1 cellular context compared by ENCODE assay signal in the genomic region with DNA sequence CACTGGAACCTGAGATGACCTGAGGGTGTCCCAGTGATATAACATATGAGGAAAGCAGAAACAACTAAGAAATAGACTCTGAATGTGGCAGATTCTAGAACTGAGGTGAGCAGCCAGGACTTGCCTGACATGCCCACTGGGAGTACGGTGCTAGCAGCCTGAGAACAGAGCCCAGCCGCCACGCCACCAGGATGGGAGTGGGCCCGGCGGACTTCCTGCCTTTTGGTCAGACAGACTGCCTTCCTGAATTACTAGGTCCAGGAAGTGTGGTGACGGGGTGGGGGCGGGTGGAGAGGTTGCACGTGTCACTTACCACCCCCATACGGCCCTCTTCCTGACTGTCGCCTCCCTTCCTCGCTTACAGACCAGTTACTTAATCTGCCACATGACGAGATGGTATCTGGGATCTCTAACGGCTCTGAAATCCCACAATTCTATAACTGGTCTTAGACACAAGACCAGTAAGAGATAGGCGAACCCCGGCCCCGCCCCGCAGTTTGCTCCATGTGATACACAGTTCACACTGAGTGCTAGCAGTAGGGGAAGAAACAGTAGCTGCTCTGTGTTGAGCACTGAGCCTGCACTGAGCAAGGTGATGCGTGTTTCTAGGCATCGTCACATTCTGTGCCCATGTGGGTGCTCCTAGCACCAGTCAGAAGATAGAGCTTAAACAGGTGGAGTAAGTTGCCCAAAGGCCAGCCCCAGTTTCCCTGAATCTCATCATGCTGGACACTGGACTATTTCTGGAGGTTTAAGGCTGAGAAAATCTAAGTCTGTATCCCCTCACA.
TF ChIP-seq lines count a peak whose summit lies in the region.

No MANE protein-coding gene starts in this region.

TF ChIP-seq in K562, 482 proteins besides CTCF, POLR2A, EP300 and RAD21 (continued from another document and continues in another):
- TF ChIP-seq, protein P1, sequence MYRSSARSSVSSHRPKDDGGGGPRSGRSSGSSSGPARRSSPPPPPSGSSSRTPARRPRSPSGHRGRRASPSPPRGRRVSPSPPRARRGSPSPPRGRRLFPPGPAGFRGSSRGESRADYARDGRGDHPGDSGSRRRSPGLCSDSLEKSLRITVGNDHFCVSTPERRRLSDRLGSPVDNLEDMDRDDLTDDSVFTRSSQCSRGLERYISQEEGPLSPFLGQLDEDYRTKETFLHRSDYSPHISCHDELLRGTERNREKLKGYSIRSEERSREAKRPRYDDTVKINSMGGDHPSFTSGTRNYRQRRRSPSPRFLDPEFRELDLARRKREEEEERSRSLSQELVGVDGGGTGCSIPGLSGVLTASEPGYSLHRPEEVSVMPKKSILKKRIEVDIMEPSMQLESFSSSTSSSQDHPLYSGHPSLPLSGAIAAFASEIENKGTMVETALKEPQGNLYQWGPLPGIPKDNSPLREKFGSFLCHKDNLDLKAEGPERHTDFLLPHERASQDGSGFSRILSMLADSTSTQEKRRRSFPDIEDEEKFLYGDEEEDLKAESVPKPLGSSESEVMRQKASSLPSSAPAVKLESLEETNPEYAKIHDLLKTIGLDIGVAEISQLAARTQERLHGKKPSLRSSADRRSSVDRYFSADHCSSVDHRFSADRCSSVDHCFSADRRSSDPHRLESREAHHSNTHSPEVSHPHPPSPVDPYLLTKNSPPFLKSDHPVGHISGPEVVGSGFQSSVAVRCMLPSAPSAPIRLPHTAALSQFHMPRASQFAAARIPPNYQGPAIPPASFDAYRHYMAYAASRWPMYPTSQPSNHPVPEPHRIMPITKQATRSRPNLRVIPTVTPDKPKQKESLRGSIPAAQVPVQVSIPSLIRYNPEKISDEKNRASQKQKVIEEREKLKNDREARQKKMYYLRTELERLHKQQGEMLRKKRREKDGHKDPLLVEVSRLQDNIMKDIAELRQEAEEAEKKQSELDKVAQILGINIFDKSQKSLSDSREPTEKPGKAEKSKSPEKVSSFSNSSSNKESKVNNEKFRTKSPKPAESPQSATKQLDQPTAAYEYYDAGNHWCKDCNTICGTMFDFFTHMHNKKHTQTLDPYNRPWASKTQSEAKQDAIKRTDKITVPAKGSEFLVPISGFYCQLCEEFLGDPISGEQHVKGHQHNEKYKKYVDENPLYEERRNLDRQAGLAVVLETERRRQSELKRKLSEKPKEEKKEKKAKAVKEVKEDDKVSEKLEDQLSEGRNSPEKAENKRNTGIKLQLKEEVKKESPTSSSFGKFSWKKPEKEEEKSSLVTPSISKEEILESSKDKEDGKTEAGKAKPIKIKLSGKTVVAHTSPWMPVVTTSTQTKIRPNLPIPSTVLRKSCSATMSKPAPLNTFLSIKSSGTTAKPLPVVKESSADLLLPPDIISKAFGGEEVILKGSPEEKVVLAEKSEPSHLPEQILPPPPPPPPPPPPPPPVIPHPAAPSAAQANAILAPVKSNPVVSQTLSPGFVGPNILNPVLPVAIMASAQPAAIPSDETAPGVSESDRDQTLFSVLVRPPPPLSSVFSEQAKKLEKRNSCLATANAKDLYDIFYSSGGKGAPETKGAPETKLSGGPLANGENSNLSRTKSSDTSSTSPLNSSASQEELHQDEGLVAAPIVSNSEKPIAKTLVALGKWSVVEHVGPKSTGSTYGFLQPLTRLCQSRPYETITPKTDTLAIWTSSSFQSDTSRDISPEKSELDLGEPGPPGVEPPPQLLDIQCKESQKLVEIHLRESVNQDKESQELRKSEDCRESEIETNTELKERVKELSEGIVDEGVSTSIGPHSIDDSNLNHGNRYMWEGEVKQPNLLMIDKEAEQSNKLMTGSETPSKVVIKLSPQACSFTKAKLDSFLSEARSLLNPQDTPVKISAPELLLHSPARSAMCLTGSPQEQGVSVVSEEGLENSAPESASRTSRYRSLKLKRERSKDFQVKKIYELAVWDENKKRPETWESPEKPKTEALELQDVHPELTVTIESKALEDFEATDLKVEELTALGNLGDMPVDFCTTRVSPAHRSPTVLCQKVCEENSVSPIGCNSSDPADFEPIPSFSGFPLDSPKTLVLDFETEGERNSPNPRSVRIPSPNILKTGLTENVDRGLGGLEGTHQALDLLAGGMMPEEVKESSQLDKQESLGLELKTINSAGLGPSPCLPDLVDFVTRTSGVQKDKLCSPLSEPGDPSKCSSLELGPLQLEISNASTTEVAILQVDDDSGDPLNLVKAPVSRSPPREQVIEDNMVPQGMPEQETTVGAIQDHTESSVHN (IDR thresholded peaks at IDR 0.05; ENCODE audit: borderline replicate concordance in 1 of 2, low read depth in 1 of 2): peak in 1 of 2 experiments; percentile 97; a peak in 2 of 4 replicates
- TF ChIP-seq PHTF2 (CRISPR knock-in tag; IDR thresholded peaks at IDR 0.05) (peak; percentile 54; the same call in 1 of the 2 replicates), ZFX (CRISPR knock-in tag; IDR thresholded peaks at IDR 0.05) (peak; percentile 42), ZFPM2 (CRISPR knock-in tag; IDR thresholded peaks at IDR 0.05) (no peak), ZNF282 (CRISPR knock-in tag; IDR thresholded peaks at IDR 0.05) (no peak), EP400 (IDR thresholded peaks at IDR 0.05) (peak; percentile 98), DIDO1 (tag; IDR thresholded peaks at IDR 0.05; ENCODE audit: low read depth) (no peak), ILF3 (IDR thresholded peaks at IDR 0.05; ENCODE audit: borderline replicate concordance) (no peak), CCAR2 (IDR thresholded peaks at IDR 0.05; ENCODE audit: low read depth, low read length) (no peak), KAT7 (CRISPR knock-in tag; IDR thresholded peaks at IDR 0.05; ENCODE audit: borderline replicate concordance) (peak; percentile 22; the same call in 1 of the 2 replicates), FOSL1 (tag; conservative IDR thresholded peaks at IDR 0.05) (peak; percentile 86; the same call in 1 of the 2 replicates), HNRNPLL (IDR thresholded peaks at IDR 0.05; ENCODE audit: low read depth, low read length, poor library complexity, severe bottlenecking) (no peak), RFX1 (IDR thresholded peaks at IDR 0.05) (no peak)
- TF ChIP-seq, protein P2, sequence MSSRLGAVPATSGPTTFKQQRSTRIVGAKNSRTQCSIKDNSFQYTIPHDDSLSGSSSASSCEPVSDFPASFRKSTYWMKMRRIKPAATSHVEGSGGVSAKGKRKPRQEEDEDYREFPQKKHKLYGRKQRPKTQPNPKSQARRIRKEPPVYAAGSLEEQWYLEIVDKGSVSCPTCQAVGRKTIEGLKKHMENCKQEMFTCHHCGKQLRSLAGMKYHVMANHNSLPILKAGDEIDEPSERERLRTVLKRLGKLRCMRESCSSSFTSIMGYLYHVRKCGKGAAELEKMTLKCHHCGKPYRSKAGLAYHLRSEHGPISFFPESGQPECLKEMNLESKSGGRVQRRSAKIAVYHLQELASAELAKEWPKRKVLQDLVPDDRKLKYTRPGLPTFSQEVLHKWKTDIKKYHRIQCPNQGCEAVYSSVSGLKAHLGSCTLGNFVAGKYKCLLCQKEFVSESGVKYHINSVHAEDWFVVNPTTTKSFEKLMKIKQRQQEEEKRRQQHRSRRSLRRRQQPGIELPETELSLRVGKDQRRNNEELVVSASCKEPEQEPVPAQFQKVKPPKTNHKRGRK (tag; IDR thresholded peaks at IDR 0.05): no peak
- TF ChIP-seq, protein P3, sequence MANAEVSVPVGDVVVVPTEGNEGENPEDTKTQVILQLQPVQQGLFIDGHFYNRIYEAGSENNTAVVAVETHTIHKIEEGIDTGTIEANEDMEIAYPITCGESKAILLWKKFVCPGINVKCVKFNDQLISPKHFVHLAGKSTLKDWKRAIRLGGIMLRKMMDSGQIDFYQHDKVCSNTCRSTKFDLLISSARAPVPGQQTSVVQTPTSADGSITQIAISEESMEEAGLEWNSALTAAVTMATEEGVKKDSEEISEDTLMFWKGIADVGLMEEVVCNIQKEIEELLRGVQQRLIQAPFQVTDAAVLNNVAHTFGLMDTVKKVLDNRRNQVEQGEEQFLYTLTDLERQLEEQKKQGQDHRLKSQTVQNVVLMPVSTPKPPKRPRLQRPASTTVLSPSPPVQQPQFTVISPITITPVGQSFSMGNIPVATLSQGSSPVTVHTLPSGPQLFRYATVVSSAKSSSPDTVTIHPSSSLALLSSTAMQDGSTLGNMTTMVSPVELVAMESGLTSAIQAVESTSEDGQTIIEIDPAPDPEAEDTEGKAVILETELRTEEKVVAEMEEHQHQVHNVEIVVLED (CRISPR knock-in tag; IDR thresholded peaks at IDR 0.05): no peak
- TF ChIP-seq, protein P4, sequence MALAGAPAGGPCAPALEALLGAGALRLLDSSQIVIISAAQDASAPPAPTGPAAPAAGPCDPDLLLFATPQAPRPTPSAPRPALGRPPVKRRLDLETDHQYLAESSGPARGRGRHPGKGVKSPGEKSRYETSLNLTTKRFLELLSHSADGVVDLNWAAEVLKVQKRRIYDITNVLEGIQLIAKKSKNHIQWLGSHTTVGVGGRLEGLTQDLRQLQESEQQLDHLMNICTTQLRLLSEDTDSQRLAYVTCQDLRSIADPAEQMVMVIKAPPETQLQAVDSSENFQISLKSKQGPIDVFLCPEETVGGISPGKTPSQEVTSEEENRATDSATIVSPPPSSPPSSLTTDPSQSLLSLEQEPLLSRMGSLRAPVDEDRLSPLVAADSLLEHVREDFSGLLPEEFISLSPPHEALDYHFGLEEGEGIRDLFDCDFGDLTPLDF (CRISPR knock-in tag; IDR thresholded peaks at IDR 0.05): no peak
- TF ChIP-seq, protein P5, sequence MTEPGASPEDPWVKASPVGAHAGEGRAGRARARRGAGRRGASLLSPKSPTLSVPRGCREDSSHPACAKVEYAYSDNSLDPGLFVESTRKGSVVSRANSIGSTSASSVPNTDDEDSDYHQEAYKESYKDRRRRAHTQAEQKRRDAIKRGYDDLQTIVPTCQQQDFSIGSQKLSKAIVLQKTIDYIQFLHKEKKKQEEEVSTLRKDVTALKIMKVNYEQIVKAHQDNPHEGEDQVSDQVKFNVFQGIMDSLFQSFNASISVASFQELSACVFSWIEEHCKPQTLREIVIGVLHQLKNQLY (CRISPR knock-in tag; conservative IDR thresholded peaks at IDR 0.05): no peak
- TF ChIP-seq, protein P6, sequence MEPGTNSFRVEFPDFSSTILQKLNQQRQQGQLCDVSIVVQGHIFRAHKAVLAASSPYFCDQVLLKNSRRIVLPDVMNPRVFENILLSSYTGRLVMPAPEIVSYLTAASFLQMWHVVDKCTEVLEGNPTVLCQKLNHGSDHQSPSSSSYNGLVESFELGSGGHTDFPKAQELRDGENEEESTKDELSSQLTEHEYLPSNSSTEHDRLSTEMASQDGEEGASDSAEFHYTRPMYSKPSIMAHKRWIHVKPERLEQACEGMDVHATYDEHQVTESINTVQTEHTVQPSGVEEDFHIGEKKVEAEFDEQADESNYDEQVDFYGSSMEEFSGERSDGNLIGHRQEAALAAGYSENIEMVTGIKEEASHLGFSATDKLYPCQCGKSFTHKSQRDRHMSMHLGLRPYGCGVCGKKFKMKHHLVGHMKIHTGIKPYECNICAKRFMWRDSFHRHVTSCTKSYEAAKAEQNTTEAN (CRISPR knock-in tag; IDR thresholded peaks at IDR 0.05): no peak
- TF ChIP-seq, protein P7, sequence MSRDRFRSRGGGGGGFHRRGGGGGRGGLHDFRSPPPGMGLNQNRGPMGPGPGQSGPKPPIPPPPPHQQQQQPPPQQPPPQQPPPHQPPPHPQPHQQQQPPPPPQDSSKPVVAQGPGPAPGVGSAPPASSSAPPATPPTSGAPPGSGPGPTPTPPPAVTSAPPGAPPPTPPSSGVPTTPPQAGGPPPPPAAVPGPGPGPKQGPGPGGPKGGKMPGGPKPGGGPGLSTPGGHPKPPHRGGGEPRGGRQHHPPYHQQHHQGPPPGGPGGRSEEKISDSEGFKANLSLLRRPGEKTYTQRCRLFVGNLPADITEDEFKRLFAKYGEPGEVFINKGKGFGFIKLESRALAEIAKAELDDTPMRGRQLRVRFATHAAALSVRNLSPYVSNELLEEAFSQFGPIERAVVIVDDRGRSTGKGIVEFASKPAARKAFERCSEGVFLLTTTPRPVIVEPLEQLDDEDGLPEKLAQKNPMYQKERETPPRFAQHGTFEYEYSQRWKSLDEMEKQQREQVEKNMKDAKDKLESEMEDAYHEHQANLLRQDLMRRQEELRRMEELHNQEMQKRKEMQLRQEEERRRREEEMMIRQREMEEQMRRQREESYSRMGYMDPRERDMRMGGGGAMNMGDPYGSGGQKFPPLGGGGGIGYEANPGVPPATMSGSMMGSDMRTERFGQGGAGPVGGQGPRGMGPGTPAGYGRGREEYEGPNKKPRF (IDR thresholded peaks at IDR 0.05; ENCODE audit: low read depth, low read length): no peak
- TF ChIP-seq, protein P8, sequence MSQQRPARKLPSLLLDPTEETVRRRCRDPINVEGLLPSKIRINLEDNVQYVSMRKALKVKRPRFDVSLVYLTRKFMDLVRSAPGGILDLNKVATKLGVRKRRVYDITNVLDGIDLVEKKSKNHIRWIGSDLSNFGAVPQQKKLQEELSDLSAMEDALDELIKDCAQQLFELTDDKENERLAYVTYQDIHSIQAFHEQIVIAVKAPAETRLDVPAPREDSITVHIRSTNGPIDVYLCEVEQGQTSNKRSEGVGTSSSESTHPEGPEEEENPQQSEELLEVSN (IDR thresholded peaks at IDR 0.05; ENCODE audit: borderline replicate concordance in 1 of 2, extremely low read depth in 1 of 2, insufficient read depth in 1 of 2, insufficient read length in 1 of 2, low read depth in 1 of 2, low read length in 1 of 2, poor library complexity in 1 of 2, severe bottlenecking in 1 of 2): peak; percentile 73 to 85
- TF ChIP-seq, protein P9, sequence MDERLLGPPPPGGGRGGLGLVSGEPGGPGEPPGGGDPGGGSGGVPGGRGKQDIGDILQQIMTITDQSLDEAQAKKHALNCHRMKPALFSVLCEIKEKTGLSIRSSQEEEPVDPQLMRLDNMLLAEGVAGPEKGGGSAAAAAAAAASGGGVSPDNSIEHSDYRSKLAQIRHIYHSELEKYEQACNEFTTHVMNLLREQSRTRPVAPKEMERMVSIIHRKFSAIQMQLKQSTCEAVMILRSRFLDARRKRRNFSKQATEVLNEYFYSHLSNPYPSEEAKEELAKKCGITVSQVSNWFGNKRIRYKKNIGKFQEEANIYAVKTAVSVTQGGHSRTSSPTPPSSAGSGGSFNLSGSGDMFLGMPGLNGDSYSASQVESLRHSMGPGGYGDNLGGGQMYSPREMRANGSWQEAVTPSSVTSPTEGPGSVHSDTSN (CRISPR knock-in tag; IDR thresholded peaks at IDR 0.05; ENCODE audit: low read depth): no peak
- TF ChIP-seq, protein P9 (tag; conservative IDR thresholded peaks at IDR 0.05; ENCODE audit: low read depth): peak; percentile 70
- TF ChIP-seq, protein P10, sequence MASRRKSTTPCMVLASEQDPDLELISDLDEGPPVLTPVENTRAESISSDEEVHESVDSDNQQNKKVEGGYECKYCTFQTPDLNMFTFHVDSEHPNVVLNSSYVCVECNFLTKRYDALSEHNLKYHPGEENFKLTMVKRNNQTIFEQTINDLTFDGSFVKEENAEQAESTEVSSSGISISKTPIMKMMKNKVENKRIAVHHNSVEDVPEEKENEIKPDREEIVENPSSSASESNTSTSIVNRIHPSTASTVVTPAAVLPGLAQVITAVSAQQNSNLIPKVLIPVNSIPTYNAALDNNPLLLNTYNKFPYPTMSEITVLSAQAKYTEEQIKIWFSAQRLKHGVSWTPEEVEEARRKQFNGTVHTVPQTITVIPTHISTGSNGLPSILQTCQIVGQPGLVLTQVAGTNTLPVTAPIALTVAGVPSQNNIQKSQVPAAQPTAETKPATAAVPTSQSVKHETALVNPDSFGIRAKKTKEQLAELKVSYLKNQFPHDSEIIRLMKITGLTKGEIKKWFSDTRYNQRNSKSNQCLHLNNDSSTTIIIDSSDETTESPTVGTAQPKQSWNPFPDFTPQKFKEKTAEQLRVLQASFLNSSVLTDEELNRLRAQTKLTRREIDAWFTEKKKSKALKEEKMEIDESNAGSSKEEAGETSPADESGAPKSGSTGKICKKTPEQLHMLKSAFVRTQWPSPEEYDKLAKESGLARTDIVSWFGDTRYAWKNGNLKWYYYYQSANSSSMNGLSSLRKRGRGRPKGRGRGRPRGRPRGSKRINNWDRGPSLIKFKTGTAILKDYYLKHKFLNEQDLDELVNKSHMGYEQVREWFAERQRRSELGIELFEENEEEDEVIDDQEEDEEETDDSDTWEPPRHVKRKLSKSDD (conservative IDR thresholded peaks at IDR 0.05; ENCODE audit: low read length): no peak
